In the genomic region with DNA sequence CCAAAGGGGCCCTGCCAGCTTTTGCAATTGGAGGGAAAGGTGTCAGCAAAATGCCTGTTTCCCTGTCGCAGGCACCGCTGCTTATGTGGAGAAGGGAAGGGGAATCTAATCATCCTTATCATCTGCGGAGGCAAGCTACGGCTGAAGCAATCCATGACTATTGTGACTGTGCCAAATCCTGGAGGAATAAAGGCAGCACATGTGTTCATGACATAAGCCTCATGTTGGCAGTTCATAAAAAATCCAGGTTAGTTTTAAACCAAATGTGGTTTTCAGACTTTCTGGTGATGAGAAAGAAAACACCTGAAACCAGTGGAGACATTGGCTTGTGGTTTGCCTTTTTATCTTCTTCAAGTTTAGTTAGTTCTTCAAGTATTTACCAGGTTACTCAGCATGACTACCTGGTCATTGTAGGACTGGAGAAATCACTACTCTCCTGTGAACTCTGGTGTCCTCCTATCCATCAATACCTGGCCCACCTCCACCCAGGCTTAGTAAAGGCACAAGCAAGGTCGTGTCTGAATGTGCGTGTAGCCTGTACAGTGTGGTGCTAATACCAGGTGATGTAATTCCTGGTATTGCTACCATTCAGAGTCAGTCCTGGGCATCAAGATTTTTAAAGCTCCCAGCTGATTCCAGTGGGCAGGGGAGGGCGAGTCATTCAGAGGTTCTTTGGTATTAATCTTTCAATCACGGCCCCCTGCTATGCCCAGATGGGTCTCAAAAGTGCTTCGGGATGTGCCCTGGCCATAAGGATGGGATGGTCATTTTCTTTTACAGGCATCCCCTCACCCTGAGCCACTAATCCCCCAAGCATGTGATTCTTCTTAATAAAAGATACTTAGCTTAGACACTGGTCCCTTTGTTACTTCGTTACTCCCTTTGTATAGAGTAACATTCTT, we compare ENCODE assay signal across 19 cellular contexts.
DNase-seq lines count a peak whose midpoint lies in the region; ATAC-seq, FAIRE-seq and TF ChIP-seq lines count a peak whose summit lies in the region.
"Had no signal": no experiment of that assay in that cellular context is flagged by ENCODE, and none has a peak within 500 bp of the region (broad histone marks: within the 10 kb centered on the region; RNA-seq: fewer than 3 reads in every experiment).

No MANE protein-coding gene starts in this region.

- POLR2A ChIA-PET in activated CD8-positive, alpha-beta T cell treated with anti-CD3 and anti-CD28 coated beads for 36 hours (lab: Charles Lee) = no interaction called here
- POLR2A ChIA-PET in naive thymus-derived CD4-positive, alpha-beta T cell (lab: Charles Lee) = interaction anchor here (1.0 kb wide), 1 partner anchor 17 kb away, joined by 3 read pairs; no protein-coding TSS in a partner anchor

- no peaks in the 10 kb centered on the region for H3K36me3 ChIP-seq in naive thymus-derived CD4-positive, alpha-beta T cell (ENCODE audit: control insufficient read depth in 2 of 3, insufficient read depth in 3 of 3, low read length in 3 of 3)
- H3K36me3 ChIP-seq: BLaER1 had no signal

- H3K27ac ChIP-seq in naive thymus-derived CD4-positive, alpha-beta T cell (ENCODE audit: low read depth, low read length) = no peak overlapping the region
- H3K27ac ChIP-seq: BLaER1 had no signal

- H3K9me3 ChIP-seq in naive thymus-derived CD4-positive, alpha-beta T cell (ENCODE audit: control insufficient read depth in 2 of 3, low read length in 3 of 3) = no peaks in the 10 kb centered on the region
- H3K9me3 ChIP-seq: BLaER1 had no signal

- H3K4me1 Mint-ChIP-seq in activated CD8-positive, alpha-beta memory T cell treated with anti-CD3 and anti-CD28 coated beads, Interleukin-2, amount 10 ng/mL, durations not matched to agents 7 days and 5 days = peaks cover 13% of the 10 kb centered on the region
- H3K4me1 Mint-ChIP-seq in activated CD8-positive, alpha-beta T cell treated with anti-CD3 and anti-CD28 coated beads for 36 hours (ENCODE audit: low read depth) = peaks cover 11% of the 10 kb centered on the region
- peaks cover 5 to 30% (median 19%) of the 10 kb centered on the region in 7 donors for H3K4me1 Mint-ChIP-seq in naive thymus-derived CD4-positive, alpha-beta T cell

- no peak for TF ChIP-seq CTCF in activated CD8-positive, alpha-beta T cell treated with anti-CD3 and anti-CD28 coated beads for 36 hours (IDR thresholded peaks at IDR 0.05)

- FAIRE-seq in GM12892 (lab: Jason Lieb, UNC) = no peak
- FAIRE-seq: GM12891, RCC 7860 had no signal

- H3K27ac Mint-ChIP-seq in activated CD8-positive, alpha-beta memory T cell treated with anti-CD3 and anti-CD28 coated beads, Interleukin-2, amount 10 ng/mL, durations not matched to agents 7 days and 5 days = no peak overlapping the region
- H3K27ac Mint-ChIP-seq in activated CD8-positive, alpha-beta T cell treated with anti-CD3 and anti-CD28 coated beads for 36 hours = no peak overlapping the region
- H3K27ac Mint-ChIP-seq in naive thymus-derived CD4-positive, alpha-beta T cell = peak overlapping the region in 1 of 9 donors; percentile 4

- CTCF ChIA-PET in activated CD8-positive, alpha-beta memory T cell treated with anti-CD3 and anti-CD28 coated beads, Interleukin-2, amount 10 ng/mL, durations not matched to agents 7 days and 5 days (lab: Charles Lee) = no interaction called here
- CTCF ChIA-PET in activated CD8-positive, alpha-beta T cell treated with anti-CD3 and anti-CD28 coated beads for 36 hours (lab: Charles Lee) = no interaction called here
- CTCF ChIA-PET in naive thymus-derived CD4-positive, alpha-beta T cell (lab: Charles Lee) = interaction anchor here (0.6 to 0.7 kb wide), 2 partner anchors 12 to 1032 kb away, joined by 3 to 5 read pairs; no protein-coding TSS in a partner anchor

- peaks cover 0 to 17% of the 10 kb centered on the region in 2 donors for H3K4me1 ChIP-seq in naive thymus-derived CD4-positive, alpha-beta T cell (ENCODE audit: control insufficient read depth in 2 of 2, insufficient read depth in 2 of 2, low read length in 2 of 2)

- intact Hi-C loops in activated CD8-positive, alpha-beta T cell treated with anti-CD3 and anti-CD28 coated beads for 36 hours (cut with micrococcal nuclease) = no loop called here
- intact Hi-C loops in naive thymus-derived CD4-positive, alpha-beta T cell (cut with micrococcal nuclease) = no loop called here

- H3K9me3 Mint-ChIP-seq in activated CD8-positive, alpha-beta memory T cell treated with anti-CD3 and anti-CD28 coated beads, Interleukin-2, amount 10 ng/mL, durations not matched to agents 7 days and 5 days (ENCODE audit: low read depth) = no peaks in the 10 kb centered on the region
- no peaks in the 10 kb centered on the region for H3K9me3 Mint-ChIP-seq in activated CD8-positive, alpha-beta T cell treated with anti-CD3 and anti-CD28 coated beads for 36 hours
- H3K9me3 Mint-ChIP-seq in naive thymus-derived CD4-positive, alpha-beta T cell = no peaks in the 10 kb centered on the region
- H3K9me3 Mint-ChIP-seq: CD4-positive, alpha-beta memory T cell had no signal

- peak; percentile 35 for DNase-seq in activated CD8-positive, alpha-beta memory T cell treated with anti-CD3 and anti-CD28 coated beads, Interleukin-2, amount 10 ng/mL, durations not matched to agents 7 days and 5 days
- no peak for DNase-seq in activated CD8-positive, alpha-beta memory T cell treated with anti-CD3 and anti-CD28 coated beads, Interleukin-2, amount 50 U/mL, for 48 hours
- DNase-seq in activated CD8-positive, alpha-beta T cell treated with anti-CD3 and anti-CD28 coated beads for 36 hours = no peak
- no peak for DNase-seq in naive thymus-derived CD4-positive, alpha-beta T cell
- DNase-seq in stimulated activated naive CD8-positive, alpha-beta T cell treated with anti-CD3 and anti-CD28 coated beads, Interleukin-15, Interleukin-2, amounts not matched to agents 100 U/mL and 50 U/mL, for 24 hours = no peak
- no peak for DNase-seq in ACHN
- DNase-seq in GM12892 (ENCODE audit: insufficient read length) = no peak
- DNase-seq: Calu3; CD4-positive, alpha-beta memory T cell; DMS53; KG1; MV-4-11; NCI-H1694 treated with DMSO at 0.1 percent for 48 hours; NK-92 treated with Interleukin-12 subunit alpha and Interleukin-12 subunit beta, amount 100 ng/mL, for 24 hours; Right ventricle myocardium superior had no signal

- H3K36me3 Mint-ChIP-seq in activated CD8-positive, alpha-beta memory T cell treated with anti-CD3 and anti-CD28 coated beads, Interleukin-2, amount 10 ng/mL, durations not matched to agents 7 days and 5 days = no peaks in the 10 kb centered on the region
- H3K36me3 Mint-ChIP-seq in activated CD8-positive, alpha-beta T cell treated with anti-CD3 and anti-CD28 coated beads for 36 hours (ENCODE audit: low read depth) = no peaks in the 10 kb centered on the region
- H3K36me3 Mint-ChIP-seq in naive thymus-derived CD4-positive, alpha-beta T cell = peaks cover 0 to 9% (median 0%) of the 10 kb centered on the region in 5 donors

- no peak for TF ChIP-seq POLR2A in GM12892 (IDR thresholded peaks at IDR 0.05; ENCODE audit: low read depth, low read length)

- peaks cover 24% of the 10 kb centered on the region for H3K27me3 Mint-ChIP-seq in activated CD8-positive, alpha-beta memory T cell treated with anti-CD3 and anti-CD28 coated beads, Interleukin-2, amount 10 ng/mL, durations not matched to agents 7 days and 5 days
- no peaks in the 10 kb centered on the region for H3K27me3 Mint-ChIP-seq in activated CD8-positive, alpha-beta T cell treated with anti-CD3 and anti-CD28 coated beads for 36 hours
- H3K27me3 Mint-ChIP-seq in naive thymus-derived CD4-positive, alpha-beta T cell = peaks cover 0 to 23% (median 0%) of the 10 kb centered on the region in 5 donors
- H3K27me3 Mint-ChIP-seq: CD4-positive, alpha-beta memory T cell had no signal

- H3K4me3 Mint-ChIP-seq in activated CD8-positive, alpha-beta memory T cell treated with anti-CD3 and anti-CD28 coated beads, Interleukin-2, amount 10 ng/mL, durations not matched to agents 7 days and 5 days = no peak overlapping the region
- no peak overlapping the region for H3K4me3 Mint-ChIP-seq in activated CD8-positive, alpha-beta T cell treated with anti-CD3 and anti-CD28 coated beads for 36 hours
- H3K4me3 Mint-ChIP-seq in naive thymus-derived CD4-positive, alpha-beta T cell = peak overlapping the region in 6 of 10 donors; percentile 5 to 49 (median 40)
- H3K4me3 Mint-ChIP-seq: CD4-positive, alpha-beta memory T cell had no signal

- H3K4me3 ChIP-seq in naive thymus-derived CD4-positive, alpha-beta T cell (ENCODE audit: low read length) = no peak overlapping the region
- H3K4me3 ChIP-seq: BLaER1 had no signal

- ATAC-seq in activated CD8-positive, alpha-beta memory T cell treated with anti-CD3 and anti-CD28 coated beads, Interleukin-2, amount 10 ng/mL, durations not matched to agents 7 days and 5 days = no peak
- ATAC-seq in activated CD8-positive, alpha-beta T cell treated with anti-CD3 and anti-CD28 coated beads for 36 hours = peak; percentile 45
- ATAC-seq in naive thymus-derived CD4-positive, alpha-beta T cell = no peak
- ATAC-seq in stimulated activated naive CD8-positive, alpha-beta T cell treated with anti-CD3 and anti-CD28 coated beads, Interleukin-15, Interleukin-2, amounts not matched to agents 100 U/mL and 50 U/mL, for 24 hours = peak; percentile 15
- no peak for ATAC-seq in GM21447 (IDR thresholded peaks at IDR 0.05; ENCODE audit: unreplicated experiment)

- H3K27me3 ChIP-seq in naive thymus-derived CD4-positive, alpha-beta T cell (ENCODE audit: control insufficient read depth in 2 of 2, insufficient read depth in 2 of 2, low read length in 2 of 2) = no peaks in the 10 kb centered on the region
- H3K27me3 ChIP-seq: BLaER1 had no signal

- in situ Hi-C loops in ACHN (cut with HindIII; ENCODE audit: low pct_ligation_motif_present, low pct_unique_long_range_greater_than_20kb, low sequenced_read_pairs) = no loop called here

Comparison
In these comparisons a context has a peak if more than half of its experiments do, and no peak if none do; other contexts are left out.
1. ATAC-seq: peak in activated CD8-positive, alpha-beta T cell treated with anti-CD3 and anti-CD28 coated beads for 36 hours (single experiment) and stimulated activated naive CD8-positive, alpha-beta T cell treated with anti-CD3 and anti-CD28 coated beads, Interleukin-15, Interleukin-2, amounts not matched to agents 100 U/mL and 50 U/mL, for 24 hours (single experiment); none in activated CD8-positive, alpha-beta memory T cell treated with anti-CD3 and anti-CD28 coated beads, Interleukin-2, amount 10 ng/mL, durations not matched to agents 7 days and 5 days (single experiment), naive thymus-derived CD4-positive, alpha-beta T cell (single experiment) and GM21447 (single experiment).
2. H3K4me3 Mint-ChIP-seq: peak in naive thymus-derived CD4-positive, alpha-beta T cell (6 of 10); none in activated CD8-positive, alpha-beta memory T cell treated with anti-CD3 and anti-CD28 coated beads, Interleukin-2, amount 10 ng/mL, durations not matched to agents 7 days and 5 days (single experiment) and activated CD8-positive, alpha-beta T cell treated with anti-CD3 and anti-CD28 coated beads for 36 hours (single experiment).